In the genomic region with DNA sequence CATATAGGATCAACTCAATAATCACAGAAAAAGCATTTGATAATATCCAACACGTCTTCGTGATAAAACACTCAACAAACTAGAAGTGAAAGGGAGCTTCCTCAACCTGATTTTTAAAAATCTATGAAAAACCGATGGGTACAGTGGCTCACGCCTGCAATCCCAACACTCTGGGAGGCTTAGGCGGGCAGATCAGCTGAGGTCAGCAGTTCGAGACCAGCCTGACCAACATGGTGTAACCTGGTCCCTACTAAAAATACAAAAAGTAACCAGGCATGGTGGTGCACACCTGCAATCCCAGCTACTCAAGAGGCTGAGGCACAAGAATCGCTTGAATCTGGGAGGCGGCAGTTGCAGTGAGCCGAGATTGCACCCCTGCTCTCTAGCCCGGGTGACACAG, we compare ENCODE assay signal across 1 cellular context.
TF ChIP-seq lines count a peak whose summit lies in the region.

No MANE protein-coding gene starts in this region.

TF ChIP-seq in GM23338, 12 proteins besides CTCF, POLR2A, EP300 and RAD21:
- no peak for TF ChIP-seq CREB1 (CRISPR knock-in tag; IDR thresholded peaks at IDR 0.05; ENCODE audit: low read depth)
- no peak for TF ChIP-seq ETS1 (IDR thresholded peaks at IDR 0.05)
- TF ChIP-seq JUNB (IDR thresholded peaks at IDR 0.05; ENCODE audit: unreplicated experiment), result no peak
- no peak for TF ChIP-seq ZNF331 (CRISPR knock-in tag; IDR thresholded peaks at IDR 0.05; ENCODE audit: low read depth)
- no peak for TF ChIP-seq NANOG (IDR thresholded peaks at IDR 0.05; ENCODE audit: borderline replicate concordance)
- no peak for TF ChIP-seq EZH2 (IDR thresholded peaks at IDR 0.05; ENCODE audit: low read depth, unreplicated experiment)
- no peak for TF ChIP-seq ZNF114 (CRISPR knock-in tag; IDR thresholded peaks at IDR 0.05)
- TF ChIP-seq, protein P1, sequence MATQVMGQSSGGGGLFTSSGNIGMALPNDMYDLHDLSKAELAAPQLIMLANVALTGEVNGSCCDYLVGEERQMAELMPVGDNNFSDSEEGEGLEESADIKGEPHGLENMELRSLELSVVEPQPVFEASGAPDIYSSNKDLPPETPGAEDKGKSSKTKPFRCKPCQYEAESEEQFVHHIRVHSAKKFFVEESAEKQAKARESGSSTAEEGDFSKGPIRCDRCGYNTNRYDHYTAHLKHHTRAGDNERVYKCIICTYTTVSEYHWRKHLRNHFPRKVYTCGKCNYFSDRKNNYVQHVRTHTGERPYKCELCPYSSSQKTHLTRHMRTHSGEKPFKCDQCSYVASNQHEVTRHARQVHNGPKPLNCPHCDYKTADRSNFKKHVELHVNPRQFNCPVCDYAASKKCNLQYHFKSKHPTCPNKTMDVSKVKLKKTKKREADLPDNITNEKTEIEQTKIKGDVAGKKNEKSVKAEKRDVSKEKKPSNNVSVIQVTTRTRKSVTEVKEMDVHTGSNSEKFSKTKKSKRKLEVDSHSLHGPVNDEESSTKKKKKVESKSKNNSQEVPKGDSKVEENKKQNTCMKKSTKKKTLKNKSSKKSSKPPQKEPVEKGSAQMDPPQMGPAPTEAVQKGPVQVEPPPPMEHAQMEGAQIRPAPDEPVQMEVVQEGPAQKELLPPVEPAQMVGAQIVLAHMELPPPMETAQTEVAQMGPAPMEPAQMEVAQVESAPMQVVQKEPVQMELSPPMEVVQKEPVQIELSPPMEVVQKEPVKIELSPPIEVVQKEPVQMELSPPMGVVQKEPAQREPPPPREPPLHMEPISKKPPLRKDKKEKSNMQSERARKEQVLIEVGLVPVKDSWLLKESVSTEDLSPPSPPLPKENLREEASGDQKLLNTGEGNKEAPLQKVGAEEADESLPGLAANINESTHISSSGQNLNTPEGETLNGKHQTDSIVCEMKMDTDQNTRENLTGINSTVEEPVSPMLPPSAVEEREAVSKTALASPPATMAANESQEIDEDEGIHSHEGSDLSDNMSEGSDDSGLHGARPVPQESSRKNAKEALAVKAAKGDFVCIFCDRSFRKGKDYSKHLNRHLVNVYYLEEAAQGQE (IDR thresholded peaks at IDR 0.05; ENCODE audit: unreplicated experiment), result no peak
- TF ChIP-seq POLR2AphosphoS5 (IDR thresholded peaks at IDR 0.05; ENCODE audit: low read depth), result no peak
- TF ChIP-seq, protein P2, sequence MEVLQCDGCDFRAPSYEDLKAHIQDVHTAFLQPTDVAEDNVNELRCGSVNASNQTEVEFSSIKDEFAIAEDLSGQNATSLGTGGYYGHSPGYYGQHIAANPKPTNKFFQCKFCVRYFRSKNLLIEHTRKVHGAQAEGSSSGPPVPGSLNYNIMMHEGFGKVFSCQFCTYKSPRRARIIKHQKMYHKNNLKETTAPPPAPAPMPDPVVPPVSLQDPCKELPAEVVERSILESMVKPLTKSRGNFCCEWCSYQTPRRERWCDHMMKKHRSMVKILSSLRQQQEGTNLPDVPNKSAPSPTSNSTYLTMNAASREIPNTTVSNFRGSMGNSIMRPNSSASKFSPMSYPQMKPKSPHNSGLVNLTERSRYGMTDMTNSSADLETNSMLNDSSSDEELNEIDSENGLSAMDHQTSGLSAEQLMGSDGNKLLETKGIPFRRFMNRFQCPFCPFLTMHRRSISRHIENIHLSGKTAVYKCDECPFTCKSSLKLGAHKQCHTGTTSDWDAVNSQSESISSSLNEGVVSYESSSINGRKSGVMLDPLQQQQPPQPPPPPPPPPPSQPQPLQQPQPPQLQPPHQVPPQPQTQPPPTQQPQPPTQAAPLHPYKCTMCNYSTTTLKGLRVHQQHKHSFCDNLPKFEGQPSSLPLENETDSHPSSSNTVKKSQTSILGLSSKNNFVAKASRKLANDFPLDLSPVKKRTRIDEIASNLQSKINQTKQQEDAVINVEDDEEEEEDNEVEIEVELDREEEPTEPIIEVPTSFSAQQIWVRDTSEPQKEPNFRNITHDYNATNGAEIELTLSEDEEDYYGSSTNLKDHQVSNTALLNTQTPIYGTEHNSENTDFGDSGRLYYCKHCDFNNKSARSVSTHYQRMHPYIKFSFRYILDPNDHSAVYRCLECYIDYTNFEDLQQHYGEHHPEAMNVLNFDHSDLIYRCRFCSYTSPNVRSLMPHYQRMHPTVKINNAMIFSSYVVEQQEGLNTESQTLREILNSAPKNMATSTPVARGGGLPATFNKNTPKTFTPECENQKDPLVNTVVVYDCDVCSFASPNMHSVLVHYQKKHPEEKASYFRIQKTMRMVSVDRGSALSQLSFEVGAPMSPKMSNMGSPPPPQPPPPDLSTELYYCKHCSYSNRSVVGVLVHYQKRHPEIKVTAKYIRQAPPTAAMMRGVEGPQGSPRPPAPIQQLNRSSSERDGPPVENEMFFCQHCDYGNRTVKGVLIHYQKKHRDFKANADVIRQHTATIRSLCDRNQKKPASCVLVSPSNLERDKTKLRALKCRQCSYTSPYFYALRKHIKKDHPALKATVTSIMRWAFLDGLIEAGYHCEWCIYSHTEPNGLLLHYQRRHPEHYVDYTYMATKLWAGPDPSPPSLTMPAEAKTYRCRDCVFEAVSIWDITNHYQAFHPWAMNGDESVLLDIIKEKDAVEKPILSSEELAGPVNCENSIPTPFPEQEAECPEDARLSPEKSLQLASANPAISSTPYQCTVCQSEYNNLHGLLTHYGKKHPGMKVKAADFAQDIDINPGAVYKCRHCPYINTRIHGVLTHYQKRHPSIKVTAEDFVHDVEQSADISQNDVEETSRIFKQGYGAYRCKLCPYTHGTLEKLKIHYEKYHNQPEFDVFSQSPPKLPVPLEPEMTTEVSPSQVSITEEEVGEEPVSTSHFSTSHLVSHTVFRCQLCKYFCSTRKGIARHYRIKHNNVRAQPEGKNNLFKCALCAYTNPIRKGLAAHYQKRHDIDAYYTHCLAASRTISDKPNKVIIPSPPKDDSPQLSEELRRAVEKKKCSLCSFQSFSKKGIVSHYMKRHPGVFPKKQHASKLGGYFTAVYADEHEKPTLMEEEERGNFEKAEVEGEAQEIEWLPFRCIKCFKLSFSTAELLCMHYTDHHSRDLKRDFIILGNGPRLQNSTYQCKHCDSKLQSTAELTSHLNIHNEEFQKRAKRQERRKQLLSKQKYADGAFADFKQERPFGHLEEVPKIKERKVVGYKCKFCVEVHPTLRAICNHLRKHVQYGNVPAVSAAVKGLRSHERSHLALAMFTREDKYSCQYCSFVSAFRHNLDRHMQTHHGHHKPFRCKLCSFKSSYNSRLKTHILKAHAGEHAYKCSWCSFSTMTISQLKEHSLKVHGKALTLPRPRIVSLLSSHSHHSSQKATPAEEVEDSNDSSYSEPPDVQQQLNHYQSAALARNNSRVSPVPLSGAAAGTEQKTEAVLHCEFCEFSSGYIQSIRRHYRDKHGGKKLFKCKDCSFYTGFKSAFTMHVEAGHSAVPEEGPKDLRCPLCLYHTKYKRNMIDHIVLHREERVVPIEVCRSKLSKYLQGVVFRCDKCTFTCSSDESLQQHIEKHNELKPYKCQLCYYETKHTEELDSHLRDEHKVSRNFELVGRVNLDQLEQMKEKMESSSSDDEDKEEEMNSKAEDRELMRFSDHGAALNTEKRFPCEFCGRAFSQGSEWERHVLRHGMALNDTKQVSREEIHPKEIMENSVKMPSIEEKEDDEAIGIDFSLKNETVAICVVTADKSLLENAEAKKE (CRISPR knock-in tag; IDR thresholded peaks at IDR 0.05), result no peak
- TF ChIP-seq STAT1 (IDR thresholded peaks at IDR 0.05; ENCODE audit: unreplicated experiment), result no peak
- TF ChIP-seq EZH2phosphoT487 (IDR thresholded peaks at IDR 0.05; ENCODE audit: unreplicated experiment), result no peak
